Comparison of ENCODE assay signal across 2 cellular contexts in genomic region chr11:114090225-114090624, GRCh38.
TF ChIP-seq lines count a peak whose summit lies in the region.

No MANE protein-coding gene starts in this region.

TF ChIP-seq in HepG2, 621 proteins besides CTCF, POLR2A, EP300 and RAD21:
- TF ChIP-seq MZF1 (CRISPR knock-in tag; IDR thresholded peaks at IDR 0.05; ENCODE audit: borderline replicate concordance) (no peak), RCOR2 (CRISPR knock-in tag; IDR thresholded peaks at IDR 0.05) (no peak), ZNF124 (CRISPR knock-in tag; IDR thresholded peaks at IDR 0.05) (no peak), PAXIP1 (CRISPR knock-in tag; conservative IDR thresholded peaks at IDR 0.05) (no peak), ATF3 (CRISPR knock-in tag; IDR thresholded peaks at IDR 0.05) (no peak), ZNF564 (CRISPR knock-in tag; IDR thresholded peaks at IDR 0.05) (no peak), ZNF569 (CRISPR knock-in tag; IDR thresholded peaks at IDR 0.05; ENCODE audit: borderline replicate concordance) (no peak), POLR2AphosphoS2 (IDR thresholded peaks at IDR 0.05; ENCODE audit: low read depth, low read length) (no peak), ZNF644 (CRISPR knock-in tag; IDR thresholded peaks at IDR 0.05; ENCODE audit: low read depth) (no peak), SSRP1 (CRISPR knock-in tag; IDR thresholded peaks at IDR 0.05) (no peak), SMARCE1 (IDR thresholded peaks at IDR 0.05; ENCODE audit: borderline replicate concordance) (no peak), ZMYM3 (CRISPR knock-in tag; IDR thresholded peaks at IDR 0.05) (no peak), ZNF580 (CRISPR knock-in tag; IDR thresholded peaks at IDR 0.05; ENCODE audit: borderline replicate concordance, low read depth) (no peak), ZNF276 (CRISPR knock-in tag; IDR thresholded peaks at IDR 0.05; ENCODE audit: low read depth) (no peak), SIX1 (CRISPR knock-in tag; IDR thresholded peaks at IDR 0.05; ENCODE audit: borderline replicate concordance) (no peak), ZMAT3 (CRISPR knock-in tag; conservative IDR thresholded peaks at IDR 0.05) (no peak), CREB1 (IDR thresholded peaks at IDR 0.05) (no peak), CREB1 (CRISPR knock-in tag; IDR thresholded peaks at IDR 0.05) (no peak), KDM1A (CRISPR knock-in tag; IDR thresholded peaks at IDR 0.05) (no peak)

TF ChIP-seq in GM12891, 5 proteins besides CTCF, POLR2A, EP300 and RAD21:
- TF ChIP-seq TAF1 (IDR thresholded peaks at IDR 0.05; ENCODE audit: low read depth, low read length): no peak
